ENCODE assay signal across 8 cellular contexts in genomic region chr11:65418431-65418680, GRCh38. TPM values are rescaled to one million over a fixed set of nuclear protein-coding genes. Genes with fewer than 3 reads are reported as not detected.
A peak's percentile ranks its signal among the peaks of the same experiment; 100 is the strongest.
DNase-seq lines count a peak whose midpoint lies in the region; ATAC-seq lines count a peak whose summit lies in the region.

No MANE protein-coding gene starts in this region.

- peak overlapping the region; percentile 100 for H3K27ac Mint-ChIP-seq in activated T-helper 2 cell treated with anti-CD3 and anti-CD28 coated beads, Interferon-gamma antibody, Interleukin-2, Interleukin-4, amounts not matched to agents 10 μg/mL and 5 μg/mL and 100 μg/mL, durations not matched to agents 14 hours and 24 hours and 36 hours

- no peaks in the 10 kb centered on the region for H3K9me3 Mint-ChIP-seq in activated T-helper 2 cell treated with anti-CD3 and anti-CD28 coated beads, Interferon-gamma antibody, Interleukin-2, Interleukin-4, amounts not matched to agents 10 μg/mL and 5 μg/mL and 100 μg/mL, durations not matched to agents 14 hours and 24 hours and 36 hours

- peak overlapping the region; percentile 98 for H3K4me3 Mint-ChIP-seq in activated T-helper 2 cell treated with anti-CD3 and anti-CD28 coated beads, Interferon-gamma antibody, Interleukin-2, Interleukin-4, amounts not matched to agents 10 μg/mL and 5 μg/mL and 100 μg/mL, durations not matched to agents 14 hours and 24 hours and 36 hours (ENCODE audit: low read depth)

- intact Hi-C loops in activated T-helper 2 cell treated with anti-CD3 and anti-CD28 coated beads, Interferon-gamma antibody, Interleukin-2, Interleukin-4, amounts not matched to agents 10 μg/mL and 5 μg/mL and 100 μg/mL, durations not matched to agents 14 hours and 24 hours and 36 hours (cut with micrococcal nuclease), result loop anchor here (1.0 to 2.0 kb wide), 2 partner anchors 8 to 78 kb away; no protein-coding TSS in a partner anchor

- peak; percentile 54 for DNase-seq in NK-92 treated with Interleukin-12 subunit alpha and Interleukin-12 subunit beta, amount 100 ng/mL, for 24 hours (lab: John Stamatoyannopoulos, UW)
- DNase-seq in NK-92 (lab: John Stamatoyannopoulos, UW; ENCODE audit: unreplicated experiment), result no peak
- DNase-seq in activated T-helper 2 cell treated with anti-CD3 and anti-CD28 coated beads, Interferon-gamma antibody, Interleukin-2, Interleukin-4, amounts not matched to agents 10 μg/mL and 5 μg/mL and 100 μg/mL, durations not matched to agents 14 hours and 24 hours and 36 hours (ENCODE audit: low spot score), result no peak
- no peak for DNase-seq in substantia nigra (lab: John Stamatoyannopoulos, UW)
- no peak for DNase-seq in COR-L47 (lab: John Stamatoyannopoulos, UW)
- no peak for DNase-seq in AG20443 (ENCODE audit: low spot score)

- no peak for ATAC-seq in activated CD4-positive, CD25-positive, alpha-beta regulatory T cell treated with anti-CD3 and anti-CD28 coated beads, Interleukin-2, amount 50 U/mL, for 24 hours

- H3K27me3 Mint-ChIP-seq in activated T-helper 2 cell treated with anti-CD3 and anti-CD28 coated beads, Interferon-gamma antibody, Interleukin-2, Interleukin-4, amounts not matched to agents 10 μg/mL and 5 μg/mL and 100 μg/mL, durations not matched to agents 14 hours and 24 hours and 36 hours (ENCODE audit: low read depth), result no peaks in the 10 kb centered on the region

- peaks cover 39% of the 10 kb centered on the region for H3K4me1 Mint-ChIP-seq in activated T-helper 2 cell treated with anti-CD3 and anti-CD28 coated beads, Interferon-gamma antibody, Interleukin-2, Interleukin-4, amounts not matched to agents 10 μg/mL and 5 μg/mL and 100 μg/mL, durations not matched to agents 14 hours and 24 hours and 36 hours (ENCODE audit: low read depth)

- H3K27ac ChIP-seq in substantia nigra (ENCODE audit: low read depth, low read length, poor library complexity, severe bottlenecking), result peak overlapping the region; percentile 100

- no peaks in the 10 kb centered on the region for H3K9me3 ChIP-seq in iPS-18c (ENCODE audit: control insufficient read depth, insufficient read depth, low read length)

- peaks cover 10% of the 10 kb centered on the region for H3K36me3 Mint-ChIP-seq in activated T-helper 2 cell treated with anti-CD3 and anti-CD28 coated beads, Interferon-gamma antibody, Interleukin-2, Interleukin-4, amounts not matched to agents 10 μg/mL and 5 μg/mL and 100 μg/mL, durations not matched to agents 14 hours and 24 hours and 36 hours (ENCODE audit: low read depth)

- 0 out of 2 replicates have a peak overlapping the region, but pooled peaks have one; percentile 6 for H3K4me3 ChIP-seq in iPS-18c (ENCODE audit: insufficient read depth, low read depth, low read length)

RNA-seq across cellular contexts. Expression of gene NEAT1, which starts 4.2 kb away (rescaled TPM):
- total RNA-seq in activated T-helper 2 cell treated with anti-CD3 and anti-CD28 coated beads, Interferon-gamma antibody, Interleukin-2, Interleukin-4, amounts not matched to agents 10 μg/mL and 5 μg/mL and 100 μg/mL, durations not matched to agents 14 hours and 24 hours and 36 hours, result 422 and 430 TPM in 2 replicates

RNA-seq across cellular contexts. Expression of gene FRMD8, which starts 31.9 kb away (rescaled TPM):
- total RNA-seq in activated T-helper 2 cell treated with anti-CD3 and anti-CD28 coated beads, Interferon-gamma antibody, Interleukin-2, Interleukin-4, amounts not matched to agents 10 μg/mL and 5 μg/mL and 100 μg/mL, durations not matched to agents 14 hours and 24 hours and 36 hours, result 39.7 and 39.8 TPM in 2 replicates

RNA-seq across cellular contexts. Expression of gene SLC25A45, which starts 35.9 kb away (rescaled TPM):
- total RNA-seq in activated T-helper 2 cell treated with anti-CD3 and anti-CD28 coated beads, Interferon-gamma antibody, Interleukin-2, Interleukin-4, amounts not matched to agents 10 μg/mL and 5 μg/mL and 100 μg/mL, durations not matched to agents 14 hours and 24 hours and 36 hours, result 14.6 and 16.3 TPM in 2 replicates
